Comparison of ENCODE assay signal across 8 cellular contexts in genomic region chr17:76370261-76370993, GRCh38. TPM values are rescaled to one million over a fixed set of nuclear protein-coding genes. Genes with fewer than 3 reads are reported as not detected.
DNase-seq lines count a peak whose midpoint lies in the region; ATAC-seq, FAIRE-seq and TF ChIP-seq lines count a peak whose summit lies in the region.

No MANE protein-coding gene starts in this region.

- H3K36me3 ChIP-seq in OCI-LY7 (ENCODE audit: insufficient read depth, low read length) (no peaks in the 10 kb centered on the region), esophagus muscularis mucosa (no peaks in the 10 kb centered on the region), osteoblast (ENCODE audit: insufficient read depth, low read length) (no peaks in the 10 kb centered on the region)

- H2AFZ ChIP-seq in OCI-LY7 (ENCODE audit: low read length): no peak overlapping the region; the same call in 1 of the 2 replicates
- no peak overlapping the region for H2AFZ ChIP-seq in osteoblast (ENCODE audit: low read length)

- H4K20me1 ChIP-seq in OCI-LY7 (ENCODE audit: insufficient read depth, low read length) (no peaks in the 10 kb centered on the region), osteoblast (ENCODE audit: insufficient read depth, low read length) (no peaks in the 10 kb centered on the region)

- in situ Hi-C loops in Caki2 (cut with HindIII; ENCODE audit: low pct_unique_long_range_greater_than_20kb, low sequenced_read_pairs): no loop called here

- H3K79me2 ChIP-seq in OCI-LY7 (ENCODE audit: insufficient read depth, low read depth, low read length) (no peaks in the 10 kb centered on the region), osteoblast (ENCODE audit: insufficient read depth, low read length) (no peaks in the 10 kb centered on the region)

- TF ChIP-seq CTCF in OCI-LY7 (conservative IDR thresholded peaks at IDR 0.05; ENCODE audit: low read length): peak; percentile 99
- TF ChIP-seq CTCF in esophagus muscularis mucosa (IDR thresholded peaks at IDR 0.05): peak in 2 of 3 experiments; percentile 29 to 53
- TF ChIP-seq CTCF in osteoblast (IDR thresholded peaks at IDR 0.05; ENCODE audit: extremely low read depth, low read depth, low read length): peak; percentile 85
- TF ChIP-seq CTCF in D721Med (IDR thresholded peaks at IDR 0.05; ENCODE audit: insufficient read depth, missing control alignments): no peak

- FAIRE-seq in D721Med (lab: Jason Lieb, UNC) (no peak), GM12891 (lab: Jason Lieb, UNC) (no peak)

- 44% methylated on average over 11 of the region's 11 CpGs for WGBS in esophagus muscularis mucosa

- no peak overlapping the region for H3K4me3 ChIP-seq in OCI-LY7 (ENCODE audit: low read depth, low read length, poor library complexity, severe bottlenecking)
- H3K4me3 ChIP-seq in esophagus muscularis mucosa: no peak overlapping the region
- no peak overlapping the region for H3K4me3 ChIP-seq in osteoblast (ENCODE audit: insufficient read depth, low read length)

- TF ChIP-seq POLR2A in esophagus muscularis mucosa (IDR thresholded peaks at IDR 0.05; ENCODE audit: low read depth) (no peak), GM12891 (IDR thresholded peaks at IDR 0.05; ENCODE audit: low read depth, low read length) (no peak)

- CTCF ChIA-PET in OCI-LY7 (lab: Charles Lee; ENCODE audit: unreplicated experiment): interaction anchor here (0.6 to 1.8 kb wide), 7 partner anchors 14 to 541 kb away, joined by 3 to 6 read pairs (median 3); partner anchors contain the start of gene SPHK1

- DNase-seq in Caki2 (ENCODE audit: low read depth) (peak; percentile 66), OCI-LY7 (ENCODE audit: low spot score) (peak; percentile 52), esophagus muscularis mucosa (ENCODE audit: extremely low spot score) (no peak), osteoblast (ENCODE audit: insufficient read length, low spot score, missing footprints) (peak; percentile 92), D721Med (ENCODE audit: insufficient read length, low spot score) (no peak), GM12891 (ENCODE audit: insufficient read length, low spot score) (no peak), DMS153 (lab: John Stamatoyannopoulos, UW) (no peak)

- H3K9me2 ChIP-seq in OCI-LY7 (ENCODE audit: insufficient read depth, low read length): no peaks in the 10 kb centered on the region

- peaks cover 0 to 7% (median 0%) of the 10 kb centered on the region in 4 donors for H3K27me3 ChIP-seq in esophagus muscularis mucosa
- no peaks in the 10 kb centered on the region for H3K27me3 ChIP-seq in osteoblast (ENCODE audit: insufficient read depth, low read length)

- H3K9me3 ChIP-seq in OCI-LY7 (ENCODE audit: low read length) (no peaks in the 10 kb centered on the region), esophagus muscularis mucosa (no peaks in the 10 kb centered on the region), osteoblast (ENCODE audit: low read depth, low read length) (no peaks in the 10 kb centered on the region)

- BruUV-seq in OCI-LY7 (replicated peaks; lab: Mats Ljungman, UMichigan): no TSS peak

- POLR2A ChIA-PET in OCI-LY7 (lab: Charles Lee): interaction anchor here (0.5 to 1.4 kb wide), 6 partner anchors 10 to 54 kb away, joined by 3 to 7 read pairs (median 4); partner anchors contain the start of gene SPHK1

- 0 out of 2 replicates have a peak overlapping the region, but pooled peaks have one; percentile 4 for H3K4me2 ChIP-seq in OCI-LY7 (ENCODE audit: low read length)
- H3K4me2 ChIP-seq in osteoblast (ENCODE audit: insufficient read depth, low read length): peak overlapping the region; percentile 22

- H3K27ac ChIP-seq in OCI-LY7 (ENCODE audit: low read depth, low read length, poor library complexity, severe bottlenecking) (no peak overlapping the region), esophagus muscularis mucosa (replicated peaks in 1 of 4) (peak overlapping the region; percentile 27 to 67 (median 54)), osteoblast (ENCODE audit: low read depth, low read length) (peak overlapping the region; percentile 99)

- intact Hi-C loops in OCI-LY7 (cut with micrococcal nuclease; ENCODE audit: unreplicated experiment) (no loop called here), esophagus muscularis mucosa (cut with DNase I) (no loop called here)

- no peak for ATAC-seq in HG03442 (IDR thresholded peaks at IDR 0.05; ENCODE audit: unreplicated experiment)

- TF ChIP-seq EP300 in esophagus muscularis mucosa (IDR thresholded peaks at IDR 0.05): no peak

- no peaks in the 10 kb centered on the region for H3K4me1 ChIP-seq in OCI-LY7 (ENCODE audit: insufficient read depth, low read length, poor library complexity, severe bottlenecking)
- H3K4me1 ChIP-seq in esophagus muscularis mucosa: peaks cover 12 to 24% (median 20%) of the 10 kb centered on the region in 4 donors
- peaks cover 32% of the 10 kb centered on the region for H3K4me1 ChIP-seq in osteoblast (ENCODE audit: insufficient read depth, low read length)

TF ChIP-seq in GM12891, 5 proteins besides CTCF, POLR2A, EP300 and RAD21:
- TF ChIP-seq POLR2AphosphoS5 (IDR thresholded peaks at IDR 0.05; ENCODE audit: low read depth, low read length): no peak
- no peak for TF ChIP-seq TAF1 (IDR thresholded peaks at IDR 0.05; ENCODE audit: low read depth, low read length)
- TF ChIP-seq PAX5 (IDR thresholded peaks at IDR 0.05; ENCODE audit: insufficient read depth, low read length, severe bottlenecking): no peak
- no peak for TF ChIP-seq SPI1 (IDR thresholded peaks at IDR 0.05; ENCODE audit: low read depth, low read length)
- TF ChIP-seq POU2F2 (IDR thresholded peaks at IDR 0.05; ENCODE audit: low read depth, low read length): no peak
TF ChIP-seq in GM12891: peak in this region for 0.

RNA-seq across cellular contexts. Expression of gene SPHK1, which starts 14.0 kb away (rescaled TPM):
- total RNA-seq in Caki2 (2014; rRNA removed; shearing (Covaris generic); ENCODE audit: low replicate concordance): 18.5 and 33.9 TPM in 2 replicates
- total RNA-seq in OCI-LY7 (2014; rRNA removed; shearing (Covaris generic)): 0.28 and 0.36 TPM in 2 replicates
- total RNA-seq in OCI-LY7 (2022): 0.22 and 0.78 TPM in 2 replicates
- 10 to 100 TPM; 10.8 to 33.8 (median 16.5) TPM for total RNA-seq in esophagus muscularis mucosa
- 112 and 142 TPM in 2 replicates for total RNA-seq in osteoblast
- 0.27 TPM for polyA plus RNA-seq in GM12891 (2012; ENCODE audit: low read depth, missing spikeins)

RNA-seq across cellular contexts. Expression of gene PRPSAP1, which starts 16.7 kb away (rescaled TPM):
- total RNA-seq in Caki2 (2014; rRNA removed; shearing (Covaris generic); ENCODE audit: low replicate concordance): 49.0 and 68.5 TPM in 2 replicates
- 52.6 and 53.3 TPM in 2 replicates for total RNA-seq in OCI-LY7 (2014; rRNA removed; shearing (Covaris generic))
- total RNA-seq in OCI-LY7 (2022): 111 and 130 TPM in 2 replicates
- 10 to 100 TPM; 37.3 to 71.4 (median 50.4) TPM for total RNA-seq in esophagus muscularis mucosa
- 79.6 and 82.2 TPM in 2 replicates for total RNA-seq in osteoblast
- polyA plus RNA-seq in GM12891 (2012; ENCODE audit: low read depth, missing spikeins): 20.6 TPM

Comparison
In these comparisons a context has a peak if more than half of its experiments do, and no peak if none do; other contexts are left out.
1. DNase-seq: peak in Caki2 (single experiment), OCI-LY7 (single experiment) and osteoblast (single experiment); none in esophagus muscularis mucosa (single experiment), D721Med (single experiment), GM12891 (single experiment) and DMS153 (single experiment).
2. RNA of gene SPHK1, which starts 14.0 kb away (total RNA-seq): 112 to 142 TPM in osteoblast, 18.5 to 33.9 TPM in Caki2 and 10.8 to 33.8 TPM in esophagus muscularis mucosa; 0.22 to 0.78 TPM in OCI-LY7; every median in the first group is over 4 times any median in the second.